8 cellular contexts compared by ENCODE assay signal in genomic region chr18:9782073-9782857, GRCh38.
A peak's percentile ranks its signal among the peaks of the same experiment; 100 is the strongest.
DNase-seq lines count a peak whose midpoint lies in the region; ATAC-seq, FAIRE-seq and TF ChIP-seq lines count a peak whose summit lies in the region.

No MANE protein-coding gene starts in this region.

- no TSS peak for BruUV-seq in PC-3 (replicated peaks; lab: Mats Ljungman, UMichigan)

- H3K4me1 ChIP-seq in PC-3 (ENCODE audit: insufficient read depth, low read length), result peaks cover 19% of the 10 kb centered on the region
- peaks cover 0 to 3% (median 0%) of the 10 kb centered on the region in 3 donors for H3K4me1 ChIP-seq in pancreas

- no peak overlapping the region for H2AFZ ChIP-seq in PC-3 (ENCODE audit: low read length)

- no peak for FAIRE-seq in pancreas (lab: Jason Lieb, UNC)

- no peaks in the 10 kb centered on the region for H3K9me2 ChIP-seq in PC-3 (replicated peaks; ENCODE audit: low read length)

- intact Hi-C loops in PC-3 (cut with micrococcal nuclease) (no loop called here), pancreas (cut with DNase I) (no loop called here)

- no peaks in the 10 kb centered on the region for H3F3A ChIP-seq in PC-3 (ENCODE audit: low read length, unreplicated experiment)

- no peaks in the 10 kb centered on the region for H4K20me1 ChIP-seq in PC-3 (ENCODE audit: low read length)

- no peak for TF ChIP-seq CTCF in PC-3 (conservative IDR thresholded peaks at IDR 0.05; ENCODE audit: low read depth, low read length)
- no peak for TF ChIP-seq CTCF in pancreas (IDR thresholded peaks at IDR 0.05)

- DNase-seq in GF-D8 (lab: John Stamatoyannopoulos, UW) (peak; percentile 100), PC-3 (peak; percentile 72), epithelial cell of prostate (ENCODE audit: low read depth, low spot score) (peak; percentile 22), pancreas (no peak), NCI-H345 treated with DMSO at 0.1 percent for 48 hours (lab: John Stamatoyannopoulos, UW; ENCODE audit: unreplicated experiment) (no peak), NCI-H2227 (lab: John Stamatoyannopoulos, UW; ENCODE audit: unreplicated experiment) (no peak)

- H3K27ac ChIP-seq in PC-3 (ENCODE audit: low read length), result no peak overlapping the region
- peak overlapping the region; percentile 35 for H3K27ac ChIP-seq in epithelial cell of prostate
- no peak overlapping the region for H3K27ac ChIP-seq in pancreas

- H3K9me3 ChIP-seq in PC-3 (ENCODE audit: low read length), result no peaks in the 10 kb centered on the region
- H3K9me3 ChIP-seq in pancreas, result no peaks in the 10 kb centered on the region

- ATAC-seq in PC-3 (peak; percentile 58), pancreas (peak in 3 of 4 donors; percentile 31 to 62 (median 34)), HG02884 (IDR thresholded peaks at IDR 0.05; ENCODE audit: unreplicated experiment) (no peak), GM19455 (IDR thresholded peaks at IDR 0.05; ENCODE audit: unreplicated experiment) (no peak)

- CTCF ChIA-PET in PC-3 (lab: Charles Lee), result no interaction called here

- H3K4me3 ChIP-seq in PC-3 (ENCODE audit: low read length) (no peak overlapping the region), pancreas (no peak overlapping the region)

- no peak overlapping the region for H3K9ac ChIP-seq in PC-3 (ENCODE audit: low read length)

- POLR2A ChIA-PET in PC-3 (lab: Charles Lee; ENCODE audit: unreplicated experiment), result no interaction called here

- no peak overlapping the region for H3K4me2 ChIP-seq in PC-3 (ENCODE audit: low read length)

- no peaks in the 10 kb centered on the region for H3K36me3 ChIP-seq in PC-3 (ENCODE audit: low read depth, low read length)
- H3K36me3 ChIP-seq in pancreas, result no peaks in the 10 kb centered on the region

- 87 to 90% methylated on average over 11 of the region's 11 CpGs for WGBS in pancreas, 2 donors

- no peaks in the 10 kb centered on the region for H3K27me3 ChIP-seq in PC-3 (ENCODE audit: low read length)
- no peaks in the 10 kb centered on the region for H3K27me3 ChIP-seq in pancreas

- no peaks in the 10 kb centered on the region for H3K79me2 ChIP-seq in PC-3 (ENCODE audit: low read length)

Comparison
In these comparisons a context has a peak if more than half of its experiments do, and no peak if none do; other contexts are left out.
1. DNase-seq: peak in GF-D8 (single experiment), PC-3 (single experiment) and epithelial cell of prostate (single experiment); none in pancreas (0 of 6), NCI-H345 treated with DMSO at 0.1 percent for 48 hours (single experiment) and NCI-H2227 (single experiment).
2. ATAC-seq: peak in PC-3 (single experiment) and pancreas (3 of 4); none in HG02884 (single experiment) and GM19455 (single experiment).